ENCODE assay signal across 21 cellular contexts in genomic region chr1:41822865-41823264, GRCh38.
A peak's percentile ranks its signal among the peaks of the same experiment; 100 is the strongest.
DNase-seq lines count a peak whose midpoint lies in the region; ATAC-seq, FAIRE-seq and TF ChIP-seq lines count a peak whose summit lies in the region.
"Had no signal": no experiment of that assay in that cellular context is flagged by ENCODE, and none has a peak within 500 bp of the region (broad histone marks: within the 10 kb centered on the region; RNA-seq: fewer than 3 reads in every experiment).

No MANE protein-coding gene starts in this region.

- no peaks in the 10 kb centered on the region for H3K27me3 Mint-ChIP-seq in activated CD4-positive, alpha-beta memory T cell treated with anti-CD3 and anti-CD28 coated beads, Interleukin-2, amount 10 ng/mL, durations not matched to agents 7 days and 5 days

- no peaks in the 10 kb centered on the region for H3K9me3 Mint-ChIP-seq in activated CD4-positive, alpha-beta memory T cell treated with anti-CD3 and anti-CD28 coated beads, Interleukin-2, amount 10 ng/mL, durations not matched to agents 7 days and 5 days
- H3K9me3 Mint-ChIP-seq: CD4-positive, CD25-positive, alpha-beta regulatory T cell had no signal

- H3K36me3 ChIP-seq in left ventricle myocardium inferior, result no peaks in the 10 kb centered on the region
- no peaks in the 10 kb centered on the region for H3K36me3 ChIP-seq in right atrium auricular region
- H3K36me3 ChIP-seq in GM12878 (ENCODE audit: control insufficient read depth in 2 of 2, insufficient read depth in 2 of 2, low read length in 1 of 2), result no peaks in the 10 kb centered on the region
- no peaks in the 10 kb centered on the region for H3K36me3 ChIP-seq in mucosa of rectum (ENCODE audit: control insufficient read depth in 2 of 2, insufficient read depth in 2 of 2, low read length in 2 of 2)
- H3K36me3 ChIP-seq: Peyer's patch had no signal

- no peak overlapping the region for H3K27ac Mint-ChIP-seq in activated CD4-positive, alpha-beta memory T cell treated with anti-CD3 and anti-CD28 coated beads, Interleukin-2, amount 10 ng/mL, durations not matched to agents 7 days and 5 days
- H3K27ac Mint-ChIP-seq: CD4-positive, CD25-positive, alpha-beta regulatory T cell had no signal

- SMC1A ChIA-PET in GM12878 (lab: Charles Lee; ENCODE audit: uncharacterized antibody, unreplicated experiment), result no interaction called here

- no peak for TF ChIP-seq POLR2A in GM12878 (IDR thresholded peaks at IDR 0.05; ENCODE audit: low read depth, low read length)

- BruUV-seq in GM12878 (replicated peaks; lab: Mats Ljungman, UMichigan), result no TSS peak

- no peaks in the 10 kb centered on the region for H3K36me3 Mint-ChIP-seq in activated CD4-positive, alpha-beta memory T cell treated with anti-CD3 and anti-CD28 coated beads, Interleukin-2, amount 10 ng/mL, durations not matched to agents 7 days and 5 days (ENCODE audit: low read depth)
- H3K36me3 Mint-ChIP-seq: CD4-positive, CD25-positive, alpha-beta regulatory T cell had no signal

- no peak overlapping the region for H3K9ac ChIP-seq in GM12878 (ENCODE audit: control insufficient read depth, insufficient read depth, low read length)
- H3K9ac ChIP-seq in mucosa of rectum (ENCODE audit: low read depth in 1 of 2, low read length in 2 of 2), result no peak overlapping the region
- H3K9ac ChIP-seq: GM23248 had no signal

- POLR2A ChIA-PET in GM12878 (lab: Charles Lee), result no interaction called here
- POLR2A ChIA-PET in activated CD4-positive, alpha-beta memory T cell treated with anti-CD3 and anti-CD28 coated beads, Interleukin-2, amount 10 ng/mL, durations not matched to agents 7 days and 5 days (lab: Charles Lee), result no interaction called here

- no peak for TF ChIP-seq RAD21 in GM12878 (IDR thresholded peaks at IDR 0.05; ENCODE audit: insufficient read depth, low read depth, low read length)

- CTCF ChIA-PET in GM12878 (lab: Yijun Ruan, JAX), result interaction anchor here (0.8 to 2.1 kb wide), 2 partner anchors 11 to 43 kb away, joined by 3 to 8 read pairs; no protein-coding TSS in a partner anchor
- CTCF ChIA-PET in activated CD4-positive, alpha-beta memory T cell treated with anti-CD3 and anti-CD28 coated beads, Interleukin-2, amount 10 ng/mL, durations not matched to agents 7 days and 5 days (lab: Charles Lee), result interaction anchor here (2.2 kb wide), 1 partner anchor 11 kb away, joined by 6 read pairs; no protein-coding TSS in a partner anchor

- TF ChIP-seq EP300 in GM12878 (IDR thresholded peaks at IDR 0.05; ENCODE audit: borderline replicate concordance in 1 of 2, control insufficient read depth in 1 of 2, low read depth in 2 of 2, low read length in 2 of 2), result no peak

- 48% methylated on average over 3 of the region's 3 CpGs for WGBS in GM12878 (ENCODE audit: insufficient coverage, insufficient replicate concordance, low lambda C conversion rate, missing lambda C conversion rate)

- no peaks in the 10 kb centered on the region for H3K79me2 ChIP-seq in GM12878 (ENCODE audit: control insufficient read depth, insufficient read depth, low read length)

- no peak overlapping the region for H3K4me2 ChIP-seq in GM12878 (ENCODE audit: control insufficient read depth, insufficient read depth)

- ATAC-seq in GM12878 (peak; percentile 37; the same call in 2 of the 3 replicates), GM19463 (IDR thresholded peaks at IDR 0.05; ENCODE audit: unreplicated experiment) (no peak)

- H3K27ac ChIP-seq in left ventricle myocardium inferior (replicated peaks), result peak overlapping the region; percentile 55
- H3K27ac ChIP-seq in right atrium auricular region, result peak overlapping the region in 1 of 2 donors; percentile 52
- no peak overlapping the region for H3K27ac ChIP-seq in GM12878 (ENCODE audit: control insufficient read depth, insufficient read depth)
- H3K27ac ChIP-seq in mucosa of rectum (ENCODE audit: low read depth in 2 of 2, low read length in 2 of 2), result peak overlapping the region; percentile 43 to 60
- H3K27ac ChIP-seq: GM23248, HL-60, Peyer's patch had no signal

- H3K27me3 ChIP-seq in left ventricle myocardium inferior (ENCODE audit: low read depth) (no peaks in the 10 kb centered on the region), right atrium auricular region (no peaks in the 10 kb centered on the region), GM12878 (replicated peaks in 1 of 2; ENCODE audit: control insufficient read depth in 2 of 2, insufficient read depth in 2 of 2, low read length in 1 of 2) (no peaks in the 10 kb centered on the region), mucosa of rectum (ENCODE audit: control insufficient read depth in 2 of 2, insufficient read depth in 2 of 2, low read length in 2 of 2) (no peaks in the 10 kb centered on the region)
- H3K27me3 ChIP-seq: Peyer's patch had no signal

- H3K9me3 ChIP-seq in left ventricle myocardium inferior (replicated peaks) (no peaks in the 10 kb centered on the region), right atrium auricular region (no peaks in the 10 kb centered on the region), GM12878 (replicated peaks; ENCODE audit: control insufficient read depth, insufficient read depth, low read length) (no peaks in the 10 kb centered on the region), mucosa of rectum (ENCODE audit: control insufficient read depth in 2 of 2, low read length in 2 of 2) (no peaks in the 10 kb centered on the region)
- H3K9me3 ChIP-seq: Peyer's patch had no signal

- intact Hi-C loops in left ventricle myocardium inferior (cut with micrococcal nuclease) (no loop called here), GM12878 (cut with micrococcal nuclease; ENCODE audit: unreplicated experiment) (no loop called here)

- peaks cover 32% of the 10 kb centered on the region for H3K4me1 ChIP-seq in left ventricle myocardium inferior
- H3K4me1 ChIP-seq in right atrium auricular region, result peaks cover 0 to 18% of the 10 kb centered on the region in 2 donors
- H3K4me1 ChIP-seq in GM12878 (ENCODE audit: control insufficient read depth, insufficient read depth, low read length), result peaks cover 5% of the 10 kb centered on the region; the same call in 1 of the 2 replicates
- H3K4me1 ChIP-seq in mucosa of rectum (ENCODE audit: control insufficient read depth in 2 of 2, insufficient read depth in 2 of 2, low read length in 2 of 2), result peaks cover 4 to 16% of the 10 kb centered on the region in 2 donors

- peaks cover 18% of the 10 kb centered on the region for H3K4me1 Mint-ChIP-seq in activated CD4-positive, alpha-beta memory T cell treated with anti-CD3 and anti-CD28 coated beads, Interleukin-2, amount 10 ng/mL, durations not matched to agents 7 days and 5 days

- no peaks in the 10 kb centered on the region for H4K20me1 ChIP-seq in GM12878 (ENCODE audit: control insufficient read depth, insufficient read depth)

- H2AFZ ChIP-seq in GM12878 (ENCODE audit: control insufficient read depth, low read depth, low read length), result no peak overlapping the region
- H2AFZ ChIP-seq: GM23248 had no signal

- no peak for DNase-seq in left ventricle myocardium inferior
- DNase-seq in right atrium auricular region (ENCODE audit: low spot score), result no peak
- DNase-seq in GM12878 (ENCODE audit: low read depth, low spot score), result no peak
- DNase-seq in activated CD4-positive, alpha-beta memory T cell treated with anti-CD3 and anti-CD28 coated beads, Interleukin-2, amount 10 ng/mL, durations not matched to agents 7 days and 5 days, result no peak
- no peak for DNase-seq in DMS153 treated with DMSO at 0.1 percent for 48 hours (lab: John Stamatoyannopoulos, UW; ENCODE audit: unreplicated experiment)
- DNase-seq: AML-193; CD4-positive, CD25-positive, alpha-beta regulatory T cell; DMS79; KG1; NCI-H1105 treated with DMSO at 0.1 percent for 48 hours; NCI-H187; NCI-H446 treated with DMSO at 0.1 percent for 48 hours; NCI-H774; Peyer's patch; SHP77 treated with DMSO at 0.1 percent for 48 hours had no signal

- TF ChIP-seq CTCF in left ventricle myocardium inferior (IDR thresholded peaks at IDR 0.05; ENCODE audit: borderline replicate concordance), result no peak
- no peak for TF ChIP-seq CTCF in right atrium auricular region (IDR thresholded peaks at IDR 0.05)
- no peak for TF ChIP-seq CTCF in GM12878 (IDR thresholded peaks at IDR 0.05 in 2 of 3, conservative IDR thresholded peaks at IDR 0.05 in 1 of 3; ENCODE audit: control insufficient read depth in 2 of 3, extremely low read depth in 1 of 3, insufficient read depth in 1 of 3, low read depth in 3 of 3, low read length in 3 of 3)

- H3K4me3 Mint-ChIP-seq in activated CD4-positive, alpha-beta memory T cell treated with anti-CD3 and anti-CD28 coated beads, Interleukin-2, amount 10 ng/mL, durations not matched to agents 7 days and 5 days, result no peak overlapping the region
- H3K4me3 Mint-ChIP-seq: CD4-positive, CD25-positive, alpha-beta regulatory T cell had no signal

- H3K4me3 ChIP-seq in left ventricle myocardium inferior (no peak overlapping the region), right atrium auricular region (no peak overlapping the region), GM12878 (no peak overlapping the region), mucosa of rectum (ENCODE audit: low read length in 2 of 2) (no peak overlapping the region)
- H3K4me3 ChIP-seq: GM23248, Peyer's patch had no signal

- RAD21 ChIA-PET in GM12878 (lab: Charles Lee; ENCODE audit: unreplicated experiment), result no interaction called here

- in situ Hi-C loops in GM12878 (cut with MboI), result no loop called here

- peak; percentile 13 for FAIRE-seq in GM12878 (lab: Jason Lieb, UNC)
- FAIRE-seq: G401.6, GM19239 had no signal

TF ChIP-seq in GM12878, 131 proteins besides CTCF, POLR2A, EP300 and RAD21 (continues in another document):
- TF ChIP-seq BCL11A (IDR thresholded peaks at IDR 0.05; ENCODE audit: low read depth, low read length) (no peak), BHLHE40 (IDR thresholded peaks at IDR 0.05; ENCODE audit: borderline replicate concordance in 1 of 2, low read depth in 2 of 2, low read length in 1 of 2) (no peak), ASH2L (IDR thresholded peaks at IDR 0.05; ENCODE audit: borderline replicate concordance, low read depth) (no peak), NFYA (IDR thresholded peaks at IDR 0.05; ENCODE audit: borderline replicate concordance, low read depth, low read length) (no peak), CHD4 (IDR thresholded peaks at IDR 0.05) (no peak), FOXK2 (IDR thresholded peaks at IDR 0.05) (no peak)
